ENCODE assay signal across 9 cellular contexts in genomic region chr16:67993207-67994036, GRCh38. TPM values are rescaled to one million over a fixed set of nuclear protein-coding genes. Genes with fewer than 3 reads are reported as not detected.
A peak's percentile ranks its signal among the peaks of the same experiment; 100 is the strongest.
DNase-seq lines count a peak whose midpoint lies in the region; ATAC-seq, FAIRE-seq and TF ChIP-seq lines count a peak whose summit lies in the region.
"Had no signal": no experiment of that assay in that cellular context is flagged by ENCODE, and none has a peak within 500 bp of the region (broad histone marks: within the 10 kb centered on the region; RNA-seq: fewer than 3 reads in every experiment).

No MANE protein-coding gene starts in this region.

- FAIRE-seq in RCC 7860 (lab: Jason Lieb, UNC) = no peak
- FAIRE-seq: colon had no signal

- H3K4me3 ChIP-seq in CD8-positive, alpha-beta memory T cell (ENCODE audit: low read length) = peak overlapping the region; percentile 41
- H3K4me3 ChIP-seq in fibroblast of pulmonary artery (replicated peaks; ENCODE audit: low read depth, low read length) (peak overlapping the region; percentile 24), neuron (ENCODE audit: low read length) (no peak overlapping the region), stomach (peak overlapping the region; percentile 36 to 44 (median 42))

- H3K36me3 ChIP-seq in CD8-positive, alpha-beta memory T cell (ENCODE audit: insufficient read depth, low read length) = no peaks in the 10 kb centered on the region
- H3K36me3 ChIP-seq in neuron (ENCODE audit: insufficient read depth, low read length) = no peaks in the 10 kb centered on the region
- H3K36me3 ChIP-seq in stomach = no peaks in the 10 kb centered on the region

- TF ChIP-seq EP300 in stomach (IDR thresholded peaks at IDR 0.05) = no peak

- peak overlapping the region; percentile 71 for H3K27ac ChIP-seq in CD8-positive, alpha-beta memory T cell (ENCODE audit: low read depth, low read length)
- peak overlapping the region; percentile 2 to 80 (median 72) for H3K27ac ChIP-seq in stomach

- CTCF ChIA-PET in CD8-positive, alpha-beta memory T cell (lab: Charles Lee) = interaction anchor here (0.7 to 3.6 kb wide), 16 partner anchors 9 to 110 kb away, joined by 3 to 13 read pairs (median 4); partner anchors contain the start of genes DDX28, DUS2, NFATC3 and NRN1L

- no peaks in the 10 kb centered on the region for H3K27me3 ChIP-seq in CD8-positive, alpha-beta memory T cell (ENCODE audit: insufficient read depth, low read length, poor library complexity, severe bottlenecking)
- H3K27me3 ChIP-seq in neuron (ENCODE audit: insufficient read depth, low read length) = peaks cover 12% of the 10 kb centered on the region
- no peaks in the 10 kb centered on the region for H3K27me3 ChIP-seq in stomach

- peaks cover 0 to 14% (median 2%) of the 10 kb centered on the region in 3 donors for H3K36me3 Mint-ChIP-seq in CD8-positive, alpha-beta memory T cell

- H2AFZ ChIP-seq in neuron (ENCODE audit: low read depth, low read length) = peak overlapping the region; percentile 82

- peak overlapping the region; percentile 78 to 98 (median 95) for H3K27ac Mint-ChIP-seq in CD8-positive, alpha-beta memory T cell

- DNase-seq in CD8-positive, alpha-beta memory T cell = peak; percentile 75 to 85 (median 81)
- DNase-seq in HT-29 (ENCODE audit: low spot score) = peak; percentile 79
- peak; percentile 56 for DNase-seq in RCC 7860 (ENCODE audit: low spot score)
- DNase-seq in activated T-helper 1 cell treated with anti-CD3 and anti-CD28 coated beads, Interleukin-2, amount 50 U/mL, for 16 hours (ENCODE audit: low read depth in 1 of 2, low spot score in 1 of 2) = peak; percentile 73 to 79
- DNase-seq in fibroblast of pulmonary artery (ENCODE audit: low read depth) = peak; percentile 68
- peak; percentile 82 for DNase-seq in stomach

- 11 to 54% (median 16%) methylated on average over 8 to 38 of the region's 38 CpGs for WGBS in stomach, 5 donors

- peak overlapping the region; percentile 73 to 88 (median 82) for H3K4me3 Mint-ChIP-seq in CD8-positive, alpha-beta memory T cell

- H3K9me3 Mint-ChIP-seq in CD8-positive, alpha-beta memory T cell = no peaks in the 10 kb centered on the region

- ATAC-seq in GM19467 (IDR thresholded peaks at IDR 0.05; ENCODE audit: unreplicated experiment) = peak; percentile 72

- intact Hi-C loops in stomach (cut with DNase I; ENCODE audit: low total_unique reads) = loop anchor here (5.0 kb wide), 1 partner anchor 44 kb away; no protein-coding TSS in a partner anchor

- TF ChIP-seq CTCF in fibroblast of pulmonary artery (IDR thresholded peaks at IDR 0.05; ENCODE audit: low read length, missing control alignments) = peak; percentile 58
- peak in 6 of 7 experiments; percentile 50 to 100 (median 96) for TF ChIP-seq CTCF in stomach (IDR thresholded peaks at IDR 0.05)

- POLR2A ChIA-PET in CD8-positive, alpha-beta memory T cell (lab: Charles Lee) = interaction anchor here (0.7 to 1.4 kb wide), 2 partner anchors 12 to 842 kb away, joined by 8 to 9 read pairs; no protein-coding TSS in a partner anchor

- no peaks in the 10 kb centered on the region for H3K27me3 Mint-ChIP-seq in CD8-positive, alpha-beta memory T cell

- peaks cover 22 to 48% (median 32%) of the 10 kb centered on the region in 3 donors for H3K4me1 Mint-ChIP-seq in CD8-positive, alpha-beta memory T cell

- H3K4me1 ChIP-seq in CD8-positive, alpha-beta memory T cell (ENCODE audit: insufficient read depth, low read length) = peaks cover 23% of the 10 kb centered on the region
- H3K4me1 ChIP-seq in neuron (ENCODE audit: insufficient read depth, low read length) (peaks cover 3% of the 10 kb centered on the region), stomach (peaks cover 11 to 21% (median 13%) of the 10 kb centered on the region in 4 donors)

- no peaks in the 10 kb centered on the region for H3K9me3 ChIP-seq in CD8-positive, alpha-beta memory T cell (ENCODE audit: low read length)
- no peaks in the 10 kb centered on the region for H3K9me3 ChIP-seq in neuron (ENCODE audit: low read length)
- no peaks in the 10 kb centered on the region for H3K9me3 ChIP-seq in stomach

- no peak for TF ChIP-seq POLR2A in stomach (IDR thresholded peaks at IDR 0.05)

RNA-seq across cellular contexts. Expression of gene DPEP2, which starts 5.9 kb away (rescaled TPM):
- total RNA-seq in CD8-positive, alpha-beta memory T cell = 1 to 10 TPM; 6.2 to 6.4 TPM
- 34.0 TPM for polyA plus RNA-seq in CD8-positive, alpha-beta memory T cell
- total RNA-seq in HT-29 (2014; rRNA removed; shearing (Covaris generic)) = not detected in 2 replicates
- total RNA-seq in stomach = 1 to 10 TPM in 3 of 5 donors, not detected in 2; 2.4 to 5.2 (median 3.1) TPM
- polyA plus RNA-seq in stomach = under 1 TPM; 0.61 to 0.95 (median 0.75) TPM

RNA-seq across cellular contexts. Expression of gene DPEP3, which starts 13.1 kb away (rescaled TPM):
- total RNA-seq in CD8-positive, alpha-beta memory T cell = under 1 TPM; 0.18 TPM
- 0.10 TPM for polyA plus RNA-seq in CD8-positive, alpha-beta memory T cell
- not detected in 2 replicates for total RNA-seq in HT-29 (2014; rRNA removed; shearing (Covaris generic))
- not detected for total RNA-seq in stomach
- not detected for polyA plus RNA-seq in stomach

RNA-seq across cellular contexts. Expression of gene DPEP2NB, which starts 22.3 kb away (rescaled TPM):
- total RNA-seq in CD8-positive, alpha-beta memory T cell = not detected
- polyA plus RNA-seq in CD8-positive, alpha-beta memory T cell = not detected
- total RNA-seq in HT-29 (2014; rRNA removed; shearing (Covaris generic)) = not detected in 2 replicates
- not detected for total RNA-seq in stomach
- polyA plus RNA-seq in stomach = not detected

RNA-seq across cellular contexts. Expression of gene SLC12A4, which starts 25.0 kb away (rescaled TPM):
- 10 to 100 TPM; 30.6 to 34.1 TPM for total RNA-seq in CD8-positive, alpha-beta memory T cell
- polyA plus RNA-seq in CD8-positive, alpha-beta memory T cell = 5.1 TPM
- total RNA-seq in HT-29 (2014; rRNA removed; shearing (Covaris generic)) = 10.0 and 14.1 TPM in 2 replicates
- total RNA-seq in stomach = 100 to 1,000 TPM in 1 of 5 donors, 10 to 100 TPM in 4; 12.7 to 136 (median 25.9) TPM
- polyA plus RNA-seq in stomach = 10 to 100 TPM in 2 of 3 donors, 1 to 10 TPM in 1; 5.7 to 19.8 (median 16.2) TPM

RNA-seq across cellular contexts. Expression of gene DDX28, which starts 29.6 kb away (rescaled TPM):
- total RNA-seq in CD8-positive, alpha-beta memory T cell = 10 to 100 TPM; 28.3 to 29.2 TPM
- polyA plus RNA-seq in CD8-positive, alpha-beta memory T cell = 31.5 TPM
- 27.4 and 30.4 TPM in 2 replicates for total RNA-seq in HT-29 (2014; rRNA removed; shearing (Covaris generic))
- total RNA-seq in stomach = 1 to 10 TPM in 3 of 5 donors, not detected in 2; 4.6 to 8.9 (median 7.3) TPM
- polyA plus RNA-seq in stomach = 1 to 10 TPM; 6.3 to 9.7 (median 7.3) TPM
